In genomic region chr5:74242516-74242915, GRCh38 we compare ENCODE assay signal across 19 cellular contexts.
DNase-seq lines count a peak whose midpoint lies in the region; ATAC-seq and TF ChIP-seq lines count a peak whose summit lies in the region.
"Had no signal": no experiment of that assay in that cellular context is flagged by ENCODE, and none has a peak within 500 bp of the region (broad histone marks: within the 10 kb centered on the region; RNA-seq: fewer than 3 reads in every experiment).

No MANE protein-coding gene starts in this region.

- no peak overlapping the region for H3K4me2 ChIP-seq in IMR-90 (ENCODE audit: low read depth, low read length)
- H3K4me2 ChIP-seq in hepatocyte, result no peak overlapping the region
- no peak overlapping the region for H3K4me2 ChIP-seq in GM23338
- H3K4me2 ChIP-seq: BLaER1 had no signal

- H3K79me1 ChIP-seq in IMR-90 (ENCODE audit: low read depth in 1 of 2, low read length in 2 of 2), result no peaks in the 10 kb centered on the region

- H4K5ac ChIP-seq in IMR-90 (ENCODE audit: low read depth, low read length), result no peak overlapping the region

- no peak overlapping the region for H2AFZ ChIP-seq in IMR-90 (replicated peaks; ENCODE audit: low read length, poor library complexity)
- H2AFZ ChIP-seq in hepatocyte, result no peak overlapping the region
- no peak overlapping the region for H2AFZ ChIP-seq in GM23338

- no peak overlapping the region for H3K18ac ChIP-seq in IMR-90 (ENCODE audit: low read depth, low read length)

- H3K23ac ChIP-seq in IMR-90 (ENCODE audit: low read depth, low read length), result no peak overlapping the region

- CTCF ChIA-PET in IMR-90 (lab: Yijun Ruan, JAX), result no interaction called here

- H2BK15ac ChIP-seq in IMR-90 (ENCODE audit: low read depth, low read length), result peak overlapping the region; percentile 43; the same call in 1 of the 3 replicates

- POLR2A ChIA-PET in IMR-90 (lab: Charles Lee; ENCODE audit: unreplicated experiment), result no interaction called here

- H3K4ac ChIP-seq in IMR-90 (ENCODE audit: low read depth, low read length), result no peak overlapping the region

- H3K4me1 ChIP-seq in IMR-90 (ENCODE audit: control insufficient read depth, insufficient read depth, low read length) (peaks cover 3% of the 10 kb centered on the region; the same call in 1 of the 2 replicates), hepatocyte (ENCODE audit: insufficient read depth) (peaks cover 15% of the 10 kb centered on the region), GM23338 (ENCODE audit: insufficient read depth) (no peaks in the 10 kb centered on the region)
- H3K4me1 ChIP-seq: BLaER1 had no signal

- H3K36me3 ChIP-seq in IMR-90 (ENCODE audit: control insufficient read depth, insufficient read depth, low read length) (no peaks in the 10 kb centered on the region), hepatocyte (replicated peaks; ENCODE audit: insufficient read depth, low read depth) (no peaks in the 10 kb centered on the region), GM23338 (ENCODE audit: insufficient read depth) (no peaks in the 10 kb centered on the region)
- H3K36me3 ChIP-seq: BLaER1 had no signal

- peak overlapping the region; percentile 45; the same call in 1 of the 2 replicates for H3K14ac ChIP-seq in IMR-90 (replicated peaks; ENCODE audit: low read depth, low read length)

- H3K9me3 Mint-ChIP-seq in GM23338, result no peaks in the 10 kb centered on the region
- H3K9me3 Mint-ChIP-seq: CD4-positive, alpha-beta memory T cell had no signal

- H3K4me3 Mint-ChIP-seq in GM23338, result no peak overlapping the region
- H3K4me3 Mint-ChIP-seq: CD4-positive, alpha-beta memory T cell had no signal

- H3K9me2 ChIP-seq in hepatocyte (replicated peaks; ENCODE audit: insufficient read depth) (no peaks in the 10 kb centered on the region), GM23338 (ENCODE audit: insufficient read depth) (peaks cover 34% of the 10 kb centered on the region)

- H3K27ac Mint-ChIP-seq in GM23338, result no peak overlapping the region
- H3K27ac Mint-ChIP-seq: CD4-positive, alpha-beta memory T cell had no signal

- peaks cover 3% of the 10 kb centered on the region; the same call in 2 of the 3 replicates for H3K4me1 Mint-ChIP-seq in GM23338
- H3K4me1 Mint-ChIP-seq: CD4-positive, alpha-beta memory T cell had no signal

- H2BK5ac ChIP-seq in IMR-90 (ENCODE audit: low read depth, low read length, poor library complexity, severe bottlenecking), result no peak overlapping the region

- H3K36me3 Mint-ChIP-seq in GM23338 (ENCODE audit: low read depth), result no peaks in the 10 kb centered on the region
- H3K36me3 Mint-ChIP-seq: CD4-positive, alpha-beta memory T cell had no signal

- no peaks in the 10 kb centered on the region for H3K27me3 Mint-ChIP-seq in GM23338 (ENCODE audit: insufficient read depth, low read depth, poor library complexity)

- H3K27ac ChIP-seq in IMR-90 (ENCODE audit: insufficient read depth, low read length) (no peak overlapping the region), VCaP (peak overlapping the region; percentile 31), hepatocyte (peak overlapping the region; percentile 32), GM23338 (ENCODE audit: low read depth) (no peak overlapping the region)
- H3K27ac ChIP-seq: BLaER1, HL-60, KMS-11 had no signal

- H3K27me3 ChIP-seq in IMR-90 (ENCODE audit: control insufficient read depth, insufficient read depth, low read length), result no peaks in the 10 kb centered on the region
- no peaks in the 10 kb centered on the region for H3K27me3 ChIP-seq in hepatocyte
- no peaks in the 10 kb centered on the region for H3K27me3 ChIP-seq in GM23338 (ENCODE audit: insufficient read depth)
- H3K27me3 ChIP-seq: BLaER1 had no signal

- intact Hi-C loops in IMR-90 (cut with micrococcal nuclease), result no loop called here

- no peak overlapping the region for H2BK120ac ChIP-seq in IMR-90 (ENCODE audit: low read depth, low read length)

- WGBS in IMR-90 (ENCODE audit: extremely low coverage in 2 of 2, insufficient read length in 1 of 2), 2 experiments, result no CpG with 5 or more reads among the region's 3 CpGs
- WGBS in hepatocyte (ENCODE audit: low lambda C conversion rate, missing lambda C conversion rate), result 87% methylated on average over 3 of the region's 3 CpGs

- no peak overlapping the region for H3K9ac ChIP-seq in IMR-90 (ENCODE audit: low read depth, low read length)
- H3K9ac ChIP-seq: BLaER1, KMS-11 had no signal

- 0 out of 2 replicates have a peak overlapping the region, but pooled peaks have one; percentile 8 for H2AK5ac ChIP-seq in IMR-90 (ENCODE audit: low read depth, low read length)

- no peak for TF ChIP-seq CTCF in IMR-90 (conservative IDR thresholded peaks at IDR 0.05; ENCODE audit: low read depth, low read length)
- no peak for TF ChIP-seq CTCF in VCaP (conservative IDR thresholded peaks at IDR 0.05)
- TF ChIP-seq CTCF in hepatocyte (IDR thresholded peaks at IDR 0.05; ENCODE audit: poor library complexity), result no peak
- no peak for TF ChIP-seq CTCF in GM23338 (conservative IDR thresholded peaks at IDR 0.05; ENCODE audit: low read depth in 2 of 2)

- no peak overlapping the region for H2AK9ac ChIP-seq in IMR-90 (replicated peaks; ENCODE audit: low read depth, low read length, poor library complexity)

- H3K79me2 ChIP-seq in hepatocyte, result no peaks in the 10 kb centered on the region
- no peaks in the 10 kb centered on the region for H3K79me2 ChIP-seq in GM23338 (replicated peaks; ENCODE audit: insufficient read depth)

- dilution Hi-C loops in IMR-90 (cut with HindIII; ENCODE audit: low sequenced_read_pairs, unreplicated experiment), result no loop called here

- H3K9me1 ChIP-seq in IMR-90 (ENCODE audit: insufficient read depth, low read length), result peaks cover 4% of the 10 kb centered on the region

- no peak overlapping the region for H3K56ac ChIP-seq in IMR-90 (ENCODE audit: extremely low read depth, insufficient read depth, low read length)

- no peaks in the 10 kb centered on the region for H3K9me3 ChIP-seq in IMR-90 (ENCODE audit: control insufficient read depth, insufficient read depth, low read length)
- H3K9me3 ChIP-seq in hepatocyte (ENCODE audit: low read depth), result no peaks in the 10 kb centered on the region
- H3K9me3 ChIP-seq: BLaER1 had no signal

- TF ChIP-seq POLR2A in IMR-90 (IDR thresholded peaks at IDR 0.05; ENCODE audit: low read depth, low read length), result no peak

- no peaks in the 10 kb centered on the region for H3F3A ChIP-seq in GM23338 (replicated peaks; ENCODE audit: low read depth)

- no TSS peak for BruUV-seq in IMR-90 (replicated peaks; lab: Mats Ljungman, UMichigan)

- H4K20me1 ChIP-seq in IMR-90 (ENCODE audit: insufficient read depth, low read length), result no peaks in the 10 kb centered on the region
- no peaks in the 10 kb centered on the region for H4K20me1 ChIP-seq in hepatocyte (ENCODE audit: insufficient read depth, poor library complexity, severe bottlenecking)
- no peaks in the 10 kb centered on the region for H4K20me1 ChIP-seq in GM23338 (replicated peaks; ENCODE audit: insufficient read depth)
- H4K20me1 ChIP-seq: BLaER1 had no signal

- no peak for TF ChIP-seq RAD21 in IMR-90 (IDR thresholded peaks at IDR 0.05; ENCODE audit: low read length)

- DNase-seq in IMR-90 (no peak), hepatocyte (ENCODE audit: low spot score) (no peak), GM23338 (ENCODE audit: low spot score) (no peak), MV-4-11 (lab: John Stamatoyannopoulos, UW) (no peak)
- DNase-seq: CD4-positive, alpha-beta memory T cell; DMS53; GDM1; H7; NCI-H1694 treated with DMSO at 0.1 percent for 48 hours; NCI-H2081 treated with DMSO at 0.1 percent for 48 hours; NCI-H524 treated with DMSO at 0.1 percent for 48 hours; NCI-H82; Right ventricle myocardium superior had no signal

- no peak overlapping the region for H4K8ac ChIP-seq in IMR-90 (ENCODE audit: low read depth in 2 of 2, low read length in 2 of 2)

- H4K91ac ChIP-seq in IMR-90 (ENCODE audit: insufficient read depth, low read depth, low read length), result no peak overlapping the region

- ATAC-seq in IMR-90 (ENCODE audit: low read depth), result no peak
- ATAC-seq in GM23338, result no peak
- no peak for ATAC-seq in GM19397 (IDR thresholded peaks at IDR 0.05; ENCODE audit: unreplicated experiment)
- ATAC-seq in GM19463 (IDR thresholded peaks at IDR 0.05; ENCODE audit: unreplicated experiment), result no peak

- in situ Hi-C loops in IMR-90 (cut with MboI; ENCODE audit: low sequenced_read_pairs), result no loop called here

- H2BK20ac ChIP-seq in IMR-90 (ENCODE audit: low read depth, low read length), result no peak overlapping the region

- H3K4me3 ChIP-seq in IMR-90 (ENCODE audit: insufficient read depth, low read depth, low read length) (no peak overlapping the region), hepatocyte (no peak overlapping the region), GM23338 (no peak overlapping the region)
- H3K4me3 ChIP-seq: BLaER1 had no signal

TF ChIP-seq in IMR-90, 13 proteins besides CTCF, POLR2A, EP300 and RAD21 (continues in another document):
- TF ChIP-seq RFX5 (IDR thresholded peaks at IDR 0.05; ENCODE audit: low read depth, low read length) (no peak), SMC3 (IDR thresholded peaks at IDR 0.05; ENCODE audit: low read depth, low read length) (no peak), USF2 (IDR thresholded peaks at IDR 0.05; ENCODE audit: low read depth, low read length) (no peak), BHLHE40 (IDR thresholded peaks at IDR 0.05; ENCODE audit: low read depth, low read length) (no peak), FOS (IDR thresholded peaks at IDR 0.05; ENCODE audit: low read depth, low read length) (no peak), CHD1 (IDR thresholded peaks at IDR 0.05; ENCODE audit: low read depth, low read length) (no peak)

TF ChIP-seq in GM23338, 12 proteins besides CTCF, POLR2A, EP300 and RAD21 (continues in another document):
- no peak for TF ChIP-seq STAT1 (IDR thresholded peaks at IDR 0.05; ENCODE audit: unreplicated experiment)
- no peak for TF ChIP-seq EZH2phosphoT487 (IDR thresholded peaks at IDR 0.05; ENCODE audit: unreplicated experiment)

Comparison
In these comparisons a context has a peak if more than half of its experiments do, and no peak if none do; other contexts are left out.
1. H3K27ac ChIP-seq: peak in VCaP (single experiment) and hepatocyte (single experiment); none in IMR-90 (single experiment) and GM23338 (single experiment).